1 cellular context compared by ENCODE assay signal in the genomic region with DNA sequence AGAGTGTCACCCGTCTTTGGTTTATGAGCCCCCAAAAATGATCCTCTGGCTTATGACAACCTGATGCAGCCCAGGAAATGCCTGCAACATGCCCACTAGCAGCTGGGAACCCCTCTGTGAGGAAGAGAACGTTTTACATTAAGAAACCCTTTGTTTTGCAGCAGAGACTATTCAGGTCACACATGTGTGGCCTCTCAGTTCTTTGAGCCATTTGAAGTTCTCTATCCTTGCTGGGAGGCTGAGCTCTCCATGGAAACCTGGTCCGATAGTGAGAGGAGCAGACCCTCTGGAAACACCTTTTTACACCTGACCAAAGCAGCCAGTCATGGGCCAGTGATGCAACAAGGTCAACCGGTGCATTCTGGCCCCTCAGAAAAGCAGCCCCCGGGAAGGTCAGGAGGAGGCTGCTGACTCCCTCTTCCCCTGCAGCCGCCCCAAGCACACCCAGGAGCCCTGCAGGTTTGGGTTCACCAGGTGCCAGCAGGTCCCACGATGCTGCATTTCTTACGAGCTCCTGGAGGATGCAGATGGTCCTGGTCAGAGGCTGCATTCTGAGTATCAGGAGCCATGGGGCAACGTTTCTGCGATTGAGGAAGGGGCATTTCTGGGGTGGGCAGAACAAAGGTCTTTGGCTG.
TF ChIP-seq lines count a peak whose summit lies in the region.

No MANE protein-coding gene starts in this region.

TF ChIP-seq in SK-N-SH treated with all-trans-retinoic acid at 6 μM for 48 hours, 23 proteins besides CTCF, POLR2A, EP300 and RAD21 (continued from another document):
- TF ChIP-seq PPARA (CRISPR knock-in tag; IDR thresholded peaks at IDR 0.05; ENCODE audit: borderline replicate concordance), result no peak
- no peak for TF ChIP-seq ZC3H10 (CRISPR knock-in tag; IDR thresholded peaks at IDR 0.05)
- TF ChIP-seq ZNF70 (CRISPR knock-in tag; IDR thresholded peaks at IDR 0.05), result no peak
- TF ChIP-seq ZFP30 (CRISPR knock-in tag; IDR thresholded peaks at IDR 0.05), result no peak
- TF ChIP-seq ARNTL (CRISPR knock-in tag; IDR thresholded peaks at IDR 0.05; ENCODE audit: borderline replicate concordance, low read depth), result no peak
- TF ChIP-seq, protein P1, sequence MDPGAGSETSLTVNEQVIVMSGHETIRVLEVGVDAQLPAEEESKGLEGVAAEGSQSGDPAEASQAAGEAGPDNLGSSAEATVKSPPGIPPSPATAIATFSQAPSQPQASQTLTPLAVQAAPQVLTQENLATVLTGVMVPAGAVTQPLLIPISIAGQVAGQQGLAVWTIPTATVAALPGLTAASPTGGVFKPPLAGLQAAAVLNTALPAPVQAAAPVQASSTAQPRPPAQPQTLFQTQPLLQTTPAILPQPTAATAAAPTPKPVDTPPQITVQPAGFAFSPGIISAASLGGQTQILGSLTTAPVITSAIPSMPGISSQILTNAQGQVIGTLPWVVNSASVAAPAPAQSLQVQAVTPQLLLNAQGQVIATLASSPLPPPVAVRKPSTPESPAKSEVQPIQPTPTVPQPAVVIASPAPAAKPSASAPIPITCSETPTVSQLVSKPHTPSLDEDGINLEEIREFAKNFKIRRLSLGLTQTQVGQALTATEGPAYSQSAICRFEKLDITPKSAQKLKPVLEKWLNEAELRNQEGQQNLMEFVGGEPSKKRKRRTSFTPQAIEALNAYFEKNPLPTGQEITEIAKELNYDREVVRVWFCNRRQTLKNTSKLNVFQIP (CRISPR knock-in tag; IDR thresholded peaks at IDR 0.05; ENCODE audit: borderline replicate concordance, low read depth), result no peak
- TF ChIP-seq, protein P2, sequence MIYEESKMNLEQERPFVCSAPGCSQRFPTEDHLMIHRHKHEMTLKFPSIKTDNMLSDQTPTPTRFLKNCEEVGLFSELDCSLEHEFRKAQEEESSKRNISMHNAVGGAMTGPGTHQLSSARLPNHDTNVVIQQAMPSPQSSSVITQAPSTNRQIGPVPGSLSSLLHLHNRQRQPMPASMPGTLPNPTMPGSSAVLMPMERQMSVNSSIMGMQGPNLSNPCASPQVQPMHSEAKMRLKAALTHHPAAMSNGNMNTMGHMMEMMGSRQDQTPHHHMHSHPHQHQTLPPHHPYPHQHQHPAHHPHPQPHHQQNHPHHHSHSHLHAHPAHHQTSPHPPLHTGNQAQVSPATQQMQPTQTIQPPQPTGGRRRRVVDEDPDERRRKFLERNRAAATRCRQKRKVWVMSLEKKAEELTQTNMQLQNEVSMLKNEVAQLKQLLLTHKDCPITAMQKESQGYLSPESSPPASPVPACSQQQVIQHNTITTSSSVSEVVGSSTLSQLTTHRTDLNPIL (CRISPR knock-in tag; IDR thresholded peaks at IDR 0.05; ENCODE audit: low read depth), result no peak
- no peak for TF ChIP-seq TCF4 (CRISPR knock-in tag; IDR thresholded peaks at IDR 0.05; ENCODE audit: borderline replicate concordance)
- no peak for TF ChIP-seq SNAI2 (CRISPR knock-in tag; IDR thresholded peaks at IDR 0.05)
- TF ChIP-seq GLIS3 (CRISPR knock-in tag; IDR thresholded peaks at IDR 0.05), result no peak
- TF ChIP-seq, protein P3, sequence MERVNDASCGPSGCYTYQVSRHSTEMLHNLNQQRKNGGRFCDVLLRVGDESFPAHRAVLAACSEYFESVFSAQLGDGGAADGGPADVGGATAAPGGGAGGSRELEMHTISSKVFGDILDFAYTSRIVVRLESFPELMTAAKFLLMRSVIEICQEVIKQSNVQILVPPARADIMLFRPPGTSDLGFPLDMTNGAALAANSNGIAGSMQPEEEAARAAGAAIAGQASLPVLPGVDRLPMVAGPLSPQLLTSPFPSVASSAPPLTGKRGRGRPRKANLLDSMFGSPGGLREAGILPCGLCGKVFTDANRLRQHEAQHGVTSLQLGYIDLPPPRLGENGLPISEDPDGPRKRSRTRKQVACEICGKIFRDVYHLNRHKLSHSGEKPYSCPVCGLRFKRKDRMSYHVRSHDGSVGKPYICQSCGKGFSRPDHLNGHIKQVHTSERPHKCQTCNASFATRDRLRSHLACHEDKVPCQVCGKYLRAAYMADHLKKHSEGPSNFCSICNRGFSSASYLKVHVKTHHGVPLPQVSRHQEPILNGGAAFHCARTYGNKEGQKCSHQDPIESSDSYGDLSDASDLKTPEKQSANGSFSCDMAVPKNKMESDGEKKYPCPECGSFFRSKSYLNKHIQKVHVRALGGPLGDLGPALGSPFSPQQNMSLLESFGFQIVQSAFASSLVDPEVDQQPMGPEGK (CRISPR knock-in tag; IDR thresholded peaks at IDR 0.05; ENCODE audit: borderline replicate concordance), result no peak
- no peak for TF ChIP-seq OSR1 (CRISPR knock-in tag; IDR thresholded peaks at IDR 0.05)
- no peak for TF ChIP-seq BACH2 (CRISPR knock-in tag; IDR thresholded peaks at IDR 0.05; ENCODE audit: borderline replicate concordance)
